7 cellular contexts compared by ENCODE assay signal in genomic region chr5:750226-750625, GRCh38. TPM values are rescaled to one million over a fixed set of nuclear protein-coding genes. Genes with fewer than 3 reads are reported as not detected.
DNase-seq lines count a peak whose midpoint lies in the region; ATAC-seq and TF ChIP-seq lines count a peak whose summit lies in the region.
"Not testable (repeated sequence)": the region's sequence is repeated elsewhere in the genome, so short reads cannot be mapped to it uniquely, and the experiment has no call there.
"Had no signal": no experiment of that assay in that cellular context is flagged by ENCODE, and none has a peak within 500 bp of the region (broad histone marks: within the 10 kb centered on the region; RNA-seq: fewer than 3 reads in every experiment).

No MANE protein-coding gene starts in this region.

- not testable (repeated sequence) for H3K4me1 ChIP-seq in right cardiac atrium (ENCODE audit: control insufficient read depth, insufficient read depth, low read length); vagina

- TF ChIP-seq POLR2A in vagina (IDR thresholded peaks at IDR 0.05): not testable (repeated sequence)

- H3K27ac ChIP-seq in right cardiac atrium (ENCODE audit: low read length); vagina: not testable (repeated sequence)

- not testable (repeated sequence) for TF ChIP-seq CTCF in GM13977 (IDR thresholded peaks at IDR 0.05; ENCODE audit: extremely low read depth, insufficient read depth, missing control alignments); vagina (IDR thresholded peaks at IDR 0.05)

- in situ Hi-C loops in GM13977 (cut with MboI; ENCODE audit: low pct_unique_long_range_greater_than_20kb, low sequenced_read_pairs, unreplicated experiment): not testable (repeated sequence)

- H3K36me3 ChIP-seq in vagina: not testable (repeated sequence)

- DNase-seq in GM13977 (ENCODE audit: low spot score): peak; percentile 1
- peak; percentile 50 for DNase-seq in activated CD8-positive, alpha-beta memory T cell treated with anti-CD3 and anti-CD28 coated beads for 24 hours
- peak; percentile 61 for DNase-seq in activated effector memory CD4-positive, alpha-beta T cell treated with anti-CD3 and anti-CD28 coated beads, Interleukin-2, amount 50 U/mL, for 16 hours
- peak; percentile 10 to 38 (median 30) for DNase-seq in right cardiac atrium
- DNase-seq in mesenteric fat pad (ENCODE audit: low spot score): peak; percentile 90
- peak; percentile 25 to 95 for DNase-seq in vagina (ENCODE audit: extremely low spot score in 2 of 2)

- intact Hi-C loops in right cardiac atrium (cut with DNase I): loop anchor here in 1 of 4 donors (10.0 kb wide), 1 partner anchor 95 kb away; no protein-coding TSS in a partner anchor
- intact Hi-C loops in vagina (cut with DNase I): not testable (repeated sequence)

- H3K4me3 ChIP-seq in right cardiac atrium (ENCODE audit: low read length); vagina: not testable (repeated sequence)

- WGBS in right cardiac atrium: 93% methylated on average over 6 of the region's 19 CpGs

- H3K27me3 ChIP-seq in right cardiac atrium (ENCODE audit: control insufficient read depth, insufficient read depth); vagina: not testable (repeated sequence)

- ATAC-seq in right cardiac atrium: not testable (repeated sequence)

- not testable (repeated sequence) for H3K9me3 ChIP-seq in right cardiac atrium (ENCODE audit: control insufficient read depth, low read length); vagina

RNA-seq across cellular contexts. Expression of gene ZDHHC11B, which starts 34.3 kb away (rescaled TPM):
- total RNA-seq in right cardiac atrium (10 to 100 TPM; 17.0 to 49.2 (median 24.1) TPM), mesenteric fat pad (6.9 TPM), vagina (2.7 TPM)
- polyA plus RNA-seq in right cardiac atrium: 6.6 TPM
- total RNA-seq: IMR-90 had no signal

RNA-seq across cellular contexts. Expression of gene TPPP, which starts 57.1 kb away (rescaled TPM):
- total RNA-seq in right cardiac atrium: 10 to 100 TPM; 15.8 to 30.1 (median 22.7) TPM
- polyA plus RNA-seq in right cardiac atrium: 12.2 TPM
- total RNA-seq in mesenteric fat pad: 5.4 TPM
- total RNA-seq in vagina: 4.7 TPM

Comparison
In these comparisons a context has a peak if more than half of its experiments do, and no peak if none do; other contexts are left out.
1. DNase-seq: peak in every context shown above with its lines; median percentile 90 in mesenteric fat pad; 61 in activated effector memory CD4-positive, alpha-beta T cell treated with anti-CD3 and anti-CD28 coated beads, Interleukin-2, amount 50 U/mL, for 16 hours; 60 in vagina; 50 in activated CD8-positive, alpha-beta memory T cell treated with anti-CD3 and anti-CD28 coated beads for 24 hours; 30 in right cardiac atrium; 1 in GM13977.